ENCODE assay signal across 1 cellular context in the genomic region with DNA sequence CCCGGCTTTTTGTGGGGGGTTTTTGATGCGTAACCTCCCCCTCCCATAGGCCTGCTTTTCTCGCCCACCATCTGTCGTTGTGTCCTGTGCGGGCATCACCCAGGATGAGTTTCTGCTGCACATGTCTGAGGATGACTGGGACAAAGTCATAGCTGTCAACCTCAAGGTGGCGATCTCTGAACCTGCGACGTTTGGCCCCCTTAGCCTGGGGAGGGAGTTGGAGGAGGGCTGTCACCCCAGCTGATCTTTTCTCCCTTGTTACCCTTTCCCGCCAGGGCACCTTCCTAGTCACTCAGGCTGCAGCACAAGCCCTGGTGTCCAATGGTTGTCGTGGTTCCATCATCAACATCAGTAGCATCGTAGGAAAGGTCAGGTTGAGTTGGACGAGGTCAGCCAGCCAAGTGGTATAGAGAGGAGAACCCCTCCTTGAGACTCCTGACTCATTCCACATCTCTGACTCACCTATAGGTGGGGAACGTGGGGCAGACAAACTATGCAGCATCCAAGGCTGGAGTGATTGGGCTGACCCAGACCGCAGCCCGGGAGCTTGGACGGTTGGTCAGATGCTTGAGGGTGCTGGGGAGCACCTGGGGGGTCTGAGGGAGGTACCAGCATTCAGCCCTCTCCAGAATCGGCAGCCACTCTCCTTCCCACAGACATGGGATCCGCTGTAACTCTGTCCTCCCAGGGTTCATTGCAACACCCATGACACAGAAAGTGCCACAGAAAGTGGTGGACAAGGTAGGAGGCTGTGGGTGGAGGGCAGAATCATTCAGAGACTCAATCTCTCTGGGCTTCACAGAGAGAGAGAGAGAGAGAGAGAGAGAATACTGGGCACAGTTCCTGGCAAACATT.
TF ChIP-seq lines count a peak whose summit lies in the region.

No MANE protein-coding gene starts in this region.

TF ChIP-seq in H1, 55 proteins besides CTCF, POLR2A, EP300 and RAD21:
- TF ChIP-seq MAX (IDR thresholded peaks at IDR 0.05) = peak; percentile 52; the same call in 1 of the 2 replicates
- TF ChIP-seq BRCA1 (IDR thresholded peaks at IDR 0.05; ENCODE audit: low read depth, low read length) = no peak
- no peak for TF ChIP-seq NANOG (IDR thresholded peaks at IDR 0.05; ENCODE audit: insufficient read depth, low read depth, low read length, poor library complexity, severe bottlenecking)
- TF ChIP-seq SP4 (IDR thresholded peaks at IDR 0.05; ENCODE audit: low read length) = no peak
- TF ChIP-seq SP2 (IDR thresholded peaks at IDR 0.05; ENCODE audit: low read length) = no peak
- peak; percentile 31 for TF ChIP-seq SAP30 (IDR thresholded peaks at IDR 0.05; ENCODE audit: insufficient read depth, insufficient replicate concordance, low read length)
- TF ChIP-seq SIN3A (conservative IDR thresholded peaks at IDR 0.05 in 1 of 2, IDR thresholded peaks at IDR 0.05 in 1 of 2; ENCODE audit: low read depth in 1 of 2, low read length in 2 of 2) = peak; percentile 86 to 89; a peak in 3 of 4 replicates
- no peak for TF ChIP-seq ZNF274 (IDR thresholded peaks at IDR 0.05; ENCODE audit: borderline replicate concordance, extremely low read depth, low read length)
- TF ChIP-seq MAFK (IDR thresholded peaks at IDR 0.05; ENCODE audit: low read depth, low read length) = no peak
- TF ChIP-seq SRF (IDR thresholded peaks at IDR 0.05; ENCODE audit: low read depth, low read length) = no peak
